ENCODE assay signal across 17 cellular contexts in the genomic region with DNA sequence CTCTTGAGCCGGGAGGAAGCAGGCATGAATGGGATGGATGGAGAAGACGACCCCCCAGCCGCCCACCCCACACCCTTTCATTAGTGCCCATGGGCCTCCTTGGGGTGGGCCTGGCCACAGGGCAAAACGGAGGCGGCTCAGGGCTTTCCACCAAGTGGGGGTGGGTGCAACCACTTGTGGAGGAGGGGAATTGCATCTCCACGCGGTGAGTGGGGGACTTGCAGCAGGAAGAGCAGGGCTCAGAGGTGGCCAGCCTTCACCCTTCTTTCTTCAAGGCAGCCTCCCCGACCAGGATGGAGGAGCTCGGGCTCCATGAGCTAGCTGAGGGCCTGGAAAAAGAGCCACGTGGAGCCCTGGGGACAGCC.
DNase-seq lines count a peak whose midpoint lies in the region; ATAC-seq and TF ChIP-seq lines count a peak whose summit lies in the region.
"Had no signal": no experiment of that assay in that cellular context is flagged by ENCODE, and none has a peak within 500 bp of the region (broad histone marks: within the 10 kb centered on the region; RNA-seq: fewer than 3 reads in every experiment).

No MANE protein-coding gene starts in this region.

- H3K27me3 Mint-ChIP-seq in T-helper 2 cell treated with Interferon-gamma antibody and Interleukin-4, amounts not matched to agents 5 μg/mL and 100 μg/mL, for 36 hours (ENCODE audit: low read depth), result no peaks in the 10 kb centered on the region
- peaks cover 8% of the 10 kb centered on the region for H3K27me3 Mint-ChIP-seq in endothelial cell (ENCODE audit: unreplicated experiment)
- H3K27me3 Mint-ChIP-seq in natural killer cell (ENCODE audit: low read depth in 2 of 2), result peaks cover 0 to 3% of the 10 kb centered on the region in 2 donors
- H3K27me3 Mint-ChIP-seq: CD4-positive, CD25-positive, alpha-beta regulatory T cell had no signal

- H3K4me3 Mint-ChIP-seq in T-helper 2 cell treated with Interferon-gamma antibody and Interleukin-4, amounts not matched to agents 5 μg/mL and 100 μg/mL, for 36 hours, result no peak overlapping the region
- H3K4me3 Mint-ChIP-seq in endothelial cell (ENCODE audit: unreplicated experiment), result no peak overlapping the region
- H3K4me3 Mint-ChIP-seq in natural killer cell, result no peak overlapping the region

- no peaks in the 10 kb centered on the region for H3K9me3 Mint-ChIP-seq in T-helper 2 cell treated with Interferon-gamma antibody and Interleukin-4, amounts not matched to agents 5 μg/mL and 100 μg/mL, for 36 hours
- H3K9me3 Mint-ChIP-seq in endothelial cell (ENCODE audit: unreplicated experiment) (no peaks in the 10 kb centered on the region), natural killer cell (no peaks in the 10 kb centered on the region)
- H3K9me3 Mint-ChIP-seq: CD4-positive, CD25-positive, alpha-beta regulatory T cell had no signal

- H3K27ac Mint-ChIP-seq in T-helper 2 cell treated with Interferon-gamma antibody and Interleukin-4, amounts not matched to agents 5 μg/mL and 100 μg/mL, for 36 hours, result no peak overlapping the region
- no peak overlapping the region for H3K27ac Mint-ChIP-seq in endothelial cell (ENCODE audit: unreplicated experiment)
- no peak overlapping the region for H3K27ac Mint-ChIP-seq in natural killer cell

- no peaks in the 10 kb centered on the region for H3K36me3 Mint-ChIP-seq in T-helper 2 cell treated with Interferon-gamma antibody and Interleukin-4, amounts not matched to agents 5 μg/mL and 100 μg/mL, for 36 hours (ENCODE audit: low read depth)
- H3K36me3 Mint-ChIP-seq in endothelial cell (ENCODE audit: low read depth, unreplicated experiment), result no peaks in the 10 kb centered on the region
- no peaks in the 10 kb centered on the region for H3K36me3 Mint-ChIP-seq in natural killer cell
- H3K36me3 Mint-ChIP-seq: CD4-positive, CD25-positive, alpha-beta regulatory T cell had no signal

- H3K4me1 Mint-ChIP-seq in T-helper 2 cell treated with Interferon-gamma antibody and Interleukin-4, amounts not matched to agents 5 μg/mL and 100 μg/mL, for 36 hours (ENCODE audit: low read depth), result peaks cover 9% of the 10 kb centered on the region
- H3K4me1 Mint-ChIP-seq in endothelial cell (ENCODE audit: unreplicated experiment), result peaks cover 3% of the 10 kb centered on the region
- H3K4me1 Mint-ChIP-seq in natural killer cell, result peaks cover 2 to 8% of the 10 kb centered on the region in 2 donors

- H3K27ac ChIP-seq in cingulate gyrus (ENCODE audit: low read depth, low read length), result peak overlapping the region; percentile 12
- H3K27ac ChIP-seq in temporal lobe (ENCODE audit: low read depth, low read length), result peak overlapping the region; percentile 21
- H3K27ac ChIP-seq: 22Rv1, GM23248 had no signal

- intact Hi-C loops in Right ventricle myocardium inferior (cut with DNase I) (no loop called here), left cardiac atrium (cut with DNase I) (no loop called here), natural killer cell (cut with micrococcal nuclease) (no loop called here)

- ATAC-seq in Right ventricle myocardium inferior (peak; percentile 4), left cardiac atrium (no peak), natural killer cell (no peak)

- no peak for DNase-seq in Right ventricle myocardium inferior (ENCODE audit: missing footprints)
- no peak for DNase-seq in left cardiac atrium
- peak; percentile 84 for DNase-seq in UCSD-AML1 (lab: John Stamatoyannopoulos, UW; ENCODE audit: unreplicated experiment)
- no peak for DNase-seq in T-helper 2 cell treated with Interferon-gamma antibody and Interleukin-4, amounts not matched to agents 5 μg/mL and 100 μg/mL, for 36 hours (ENCODE audit: low spot score)
- DNase-seq in endothelial cell (ENCODE audit: low spot score), result no peak
- no peak for DNase-seq in natural killer cell
- DNase-seq: Caco-2; CD4-positive, CD25-positive, alpha-beta regulatory T cell; GM23248; HCEC 1CT; KG1; NCI-H187; NCI-H226; SIG-M5 had no signal

- TF ChIP-seq CTCF in endothelial cell (IDR thresholded peaks at IDR 0.05; ENCODE audit: unreplicated experiment) (no peak), natural killer cell (IDR thresholded peaks at IDR 0.05) (no peak)
